ENCODE assay signal across 10 cellular contexts in genomic region chr11:9662273-9662672, GRCh38. TPM values are rescaled to one million over a fixed set of nuclear protein-coding genes. Genes with fewer than 3 reads are reported as not detected.
DNase-seq lines count a peak whose midpoint lies in the region; ATAC-seq and TF ChIP-seq lines count a peak whose summit lies in the region.
"Had no signal": no experiment of that assay in that cellular context is flagged by ENCODE, and none has a peak within 500 bp of the region (broad histone marks: within the 10 kb centered on the region; RNA-seq: fewer than 3 reads in every experiment).

No MANE protein-coding gene starts in this region.

- H3K79me2 ChIP-seq in OCI-LY3 (ENCODE audit: low read length): peaks cover 44% of the 10 kb centered on the region

- peak overlapping the region; percentile 90 for H3K4me2 ChIP-seq in OCI-LY3 (ENCODE audit: low read length)

- H3K4me3 ChIP-seq in GM12865 (ENCODE audit: low read depth, low read length) (peak overlapping the region; percentile 64), OCI-LY3 (ENCODE audit: low read length) (peak overlapping the region; percentile 88), fibroblast of mammary gland (ENCODE audit: control insufficient read depth, low read depth, low read length) (no peak overlapping the region)

- peak overlapping the region; percentile 96 for H3K27ac ChIP-seq in OCI-LY3 (ENCODE audit: low read length)

- no peak for TF ChIP-seq CTCF in GM12865 (IDR thresholded peaks at IDR 0.05; ENCODE audit: insufficient read depth, low read depth, low read length, missing control alignments)
- no peak for TF ChIP-seq CTCF in OCI-LY3 (IDR thresholded peaks at IDR 0.05; ENCODE audit: low read depth, low read length)
- no peak for TF ChIP-seq CTCF in fibroblast of mammary gland (conservative IDR thresholded peaks at IDR 0.05; ENCODE audit: control insufficient read depth, insufficient read depth, low read depth, low read length)

- peaks cover 27% of the 10 kb centered on the region for H3K36me3 ChIP-seq in OCI-LY3 (replicated peaks; ENCODE audit: low read depth, low read length)

- ATAC-seq in sciatic nerve: peak; percentile 29
- no peak for ATAC-seq in GM19351 (IDR thresholded peaks at IDR 0.05; ENCODE audit: unreplicated experiment)
- ATAC-seq: HCT116, left lobe of liver had no signal

- peak overlapping the region; percentile 95 for H3K9ac ChIP-seq in OCI-LY3 (ENCODE audit: low read length)

- H3K27me3 ChIP-seq in OCI-LY3 (ENCODE audit: low read depth, low read length): no peaks in the 10 kb centered on the region

- H2AFZ ChIP-seq in OCI-LY3 (ENCODE audit: low read depth, low read length): no peak overlapping the region

- peaks cover 6% of the 10 kb centered on the region; the same call in 1 of the 2 replicates for H3K9me3 ChIP-seq in OCI-LY3 (ENCODE audit: insufficient read depth, low read length)

- DNase-seq in GM12865 (ENCODE audit: low read depth) (peak; percentile 44), fibroblast of mammary gland (ENCODE audit: low read depth) (peak; percentile 5), sciatic nerve (ENCODE audit: low spot score) (no peak), EL (no peak), occipital lobe (lab: John Stamatoyannopoulos, UW) (no peak), RKO (ENCODE audit: low spot score) (no peak)

- peaks cover 17% of the 10 kb centered on the region for H4K20me1 ChIP-seq in OCI-LY3 (ENCODE audit: insufficient read depth, low read length)

- intact Hi-C loops in sciatic nerve (cut with DNase I): no loop called here

- H3K4me1 ChIP-seq in OCI-LY3 (ENCODE audit: low read length): peaks cover 46% of the 10 kb centered on the region

RNA-seq across cellular contexts. Expression of gene SWAP70, which starts 1.6 kb away (rescaled TPM):
- total RNA-seq in sciatic nerve (90.1 TPM), occipital lobe (13.7 TPM)

Comparison
In these comparisons a context has a peak if more than half of its experiments do, and no peak if none do; other contexts are left out.
1. DNase-seq: peak in GM12865 (single experiment) and fibroblast of mammary gland (single experiment); none in sciatic nerve (single experiment), EL (single experiment), occipital lobe (single experiment) and RKO (single experiment).